ENCODE assay signal across 21 cellular contexts in genomic region chr11:17929171-17929570, GRCh38.
"Had no signal": no experiment of that assay in that cellular context is flagged by ENCODE, and none has a peak within 500 bp of the region (broad histone marks: within the 10 kb centered on the region; RNA-seq: fewer than 3 reads in every experiment).

No MANE protein-coding gene starts in this region.

- H3K27me3 ChIP-seq: esophagus squamous epithelium, gastrocnemius medialis, heart right ventricle, left lung had no signal

- H3K4me3 Mint-ChIP-seq: effector memory CD8-positive, alpha-beta T cell; endodermal cell had no signal

- H3K9me3 Mint-ChIP-seq: endodermal cell had no signal

- H3K36me3 ChIP-seq: gastrocnemius medialis, heart right ventricle, lower lobe of right lung had no signal

- H3K27me3 Mint-ChIP-seq: effector memory CD8-positive, alpha-beta T cell had no signal

- H3K4me3 ChIP-seq: coronary artery, esophagus squamous epithelium, gastrocnemius medialis, heart right ventricle, left lung, lower lobe of right lung had no signal

- DNase-seq: effector CD8-positive, alpha-beta T cell; effector memory CD8-positive, alpha-beta T cell; endodermal cell; erythroblast; esophagus squamous epithelium; foreskin fibroblast; foreskin melanocyte; gastrocnemius medialis; glutamatergic neuron; head of caudate nucleus; heart right ventricle; hippocampal formation; left cardiac atrium; left lung; left ventricle myocardium superior; lower lobe of right lung; mesendoderm; midbrain had no signal

- H3K27ac ChIP-seq: coronary artery, epithelial cell of prostate, esophagus squamous epithelium, gastrocnemius medialis, heart right ventricle, left lung, lower lobe of right lung had no signal

- H3K9me3 ChIP-seq: esophagus squamous epithelium, gastrocnemius medialis, left lung, lower lobe of right lung had no signal

- H3K4me1 ChIP-seq: left lung had no signal

- ATAC-seq: effector memory CD8-positive, alpha-beta T cell; esophagus mucosa; gastrocnemius medialis; heart right ventricle; left cardiac atrium; left lung; left ventricle myocardium superior; lower lobe of right lung had no signal

- H3K27ac Mint-ChIP-seq: effector memory CD8-positive, alpha-beta T cell; endodermal cell had no signal
